1 cellular context compared by ENCODE assay signal in the genomic region with DNA sequence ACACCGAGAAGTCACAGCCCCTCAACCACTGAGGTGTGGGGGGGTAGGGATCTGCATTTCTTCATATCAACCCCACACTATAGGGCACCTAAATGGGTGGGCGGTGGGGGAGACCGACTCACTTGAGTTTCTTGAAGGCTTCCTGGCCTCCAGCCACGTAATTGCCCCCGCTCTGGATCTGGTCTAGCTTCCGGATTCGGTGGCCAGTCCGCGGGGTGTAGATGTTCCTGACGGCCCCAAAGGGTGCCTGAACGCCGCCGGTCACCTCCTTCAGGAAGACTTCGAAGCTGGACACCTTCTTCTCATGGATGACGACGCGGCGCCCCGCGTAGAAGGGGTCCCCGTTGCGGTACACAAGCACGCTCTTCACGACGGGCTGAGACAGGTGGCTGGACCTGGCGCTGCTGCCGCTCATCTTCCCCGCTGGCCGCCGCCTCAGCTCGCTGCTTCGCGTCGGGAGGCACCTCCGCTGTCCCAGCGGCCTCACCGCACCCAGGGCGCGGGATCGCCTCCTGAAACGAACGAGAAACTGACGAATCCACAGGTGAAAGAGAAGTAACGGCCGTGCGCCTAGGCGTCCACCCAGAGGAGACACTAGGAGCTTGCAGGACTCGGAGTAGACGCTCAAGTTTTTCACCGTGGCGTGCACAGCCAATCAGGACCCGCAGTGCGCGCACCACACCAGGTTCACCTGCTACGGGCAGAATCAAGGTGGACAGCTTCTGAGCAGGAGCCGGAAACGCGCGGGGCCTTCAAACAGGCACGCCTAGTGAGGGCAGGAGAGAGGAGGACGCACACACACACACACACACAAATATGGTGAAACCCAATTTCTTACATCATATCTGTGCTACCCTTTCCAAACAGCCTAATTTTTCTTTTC.
A peak's percentile ranks its signal among the peaks of the same experiment; 100 is the strongest.
TF ChIP-seq lines count a peak whose summit lies in the region.

Gene DCDC2 (minus strand): TSS at position 724 of the 883 bp plus-strand sequence. CDS start 309 bp downstream, at position 415.

TF ChIP-seq in HepG2, 621 proteins besides CTCF, POLR2A, EP300 and RAD21 (continued from another document and continues in another):
- TF ChIP-seq ZBTB33 (CRISPR knock-in tag; IDR thresholded peaks at IDR 0.05) = peak; percentile 40; the same call in 1 of the 2 replicates
- TF ChIP-seq HMG20B (CRISPR knock-in tag; conservative IDR thresholded peaks at IDR 0.05) = peak; percentile 72
- peak; percentile 85; the same call in 1 of the 2 replicates for TF ChIP-seq ZNF501 (CRISPR knock-in tag; IDR thresholded peaks at IDR 0.05)
- peak; percentile 76 for TF ChIP-seq ZNF768 (CRISPR knock-in tag; IDR thresholded peaks at IDR 0.05)
- peak; percentile 68 for TF ChIP-seq ELF4 (CRISPR knock-in tag; IDR thresholded peaks at IDR 0.05; ENCODE audit: borderline replicate concordance)
- TF ChIP-seq REL (CRISPR knock-in tag; conservative IDR thresholded peaks at IDR 0.05) = peak; percentile 87; the same call in 1 of the 2 replicates
- no peak for TF ChIP-seq ZNF264 (CRISPR knock-in tag; IDR thresholded peaks at IDR 0.05)
- TF ChIP-seq KDM2A (CRISPR knock-in tag; IDR thresholded peaks at IDR 0.05; ENCODE audit: borderline replicate concordance, low read depth) = peak; percentile 98
- peak; percentile 97 for TF ChIP-seq ZNF337 (CRISPR knock-in tag; IDR thresholded peaks at IDR 0.05; ENCODE audit: borderline replicate concordance, low read depth)
- peak; percentile 46 for TF ChIP-seq PAXIP1 (CRISPR knock-in tag; conservative IDR thresholded peaks at IDR 0.05)
- TF ChIP-seq SALL2 (CRISPR knock-in tag; IDR thresholded peaks at IDR 0.05) = no peak; the same call in 1 of the 2 replicates
- TF ChIP-seq SMAD1 (CRISPR knock-in tag; IDR thresholded peaks at IDR 0.05; ENCODE audit: borderline replicate concordance, low read depth) = 0 out of 2 replicates have a peak, but pooled peaks have one; percentile 83
- no peak for TF ChIP-seq NR3C1 (CRISPR knock-in tag; IDR thresholded peaks at IDR 0.05)
- 0 out of 2 replicates have a peak, but pooled peaks have one; percentile 31 for TF ChIP-seq MLX (CRISPR knock-in tag; IDR thresholded peaks at IDR 0.05)
- no peak for TF ChIP-seq NONO (IDR thresholded peaks at IDR 0.05)
- TF ChIP-seq NONO (CRISPR knock-in tag; conservative IDR thresholded peaks at IDR 0.05) = peak; percentile 89
- peak; percentile 82; the same call in 1 of the 2 replicates for TF ChIP-seq REPIN1 (CRISPR knock-in tag; IDR thresholded peaks at IDR 0.05; ENCODE audit: borderline replicate concordance, low read depth)
- TF ChIP-seq, protein P1, sequence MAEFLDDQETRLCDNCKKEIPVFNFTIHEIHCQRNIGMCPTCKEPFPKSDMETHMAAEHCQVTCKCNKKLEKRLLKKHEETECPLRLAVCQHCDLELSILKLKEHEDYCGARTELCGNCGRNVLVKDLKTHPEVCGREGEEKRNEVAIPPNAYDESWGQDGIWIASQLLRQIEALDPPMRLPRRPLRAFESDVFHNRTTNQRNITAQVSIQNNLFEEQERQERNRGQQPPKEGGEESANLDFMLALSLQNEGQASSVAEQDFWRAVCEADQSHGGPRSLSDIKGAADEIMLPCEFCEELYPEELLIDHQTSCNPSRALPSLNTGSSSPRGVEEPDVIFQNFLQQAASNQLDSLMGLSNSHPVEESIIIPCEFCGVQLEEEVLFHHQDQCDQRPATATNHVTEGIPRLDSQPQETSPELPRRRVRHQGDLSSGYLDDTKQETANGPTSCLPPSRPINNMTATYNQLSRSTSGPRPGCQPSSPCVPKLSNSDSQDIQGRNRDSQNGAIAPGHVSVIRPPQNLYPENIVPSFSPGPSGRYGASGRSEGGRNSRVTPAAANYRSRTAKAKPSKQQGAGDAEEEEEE (CRISPR knock-in tag; IDR thresholded peaks at IDR 0.05; ENCODE audit: borderline replicate concordance) = no peak
- peak; percentile 60; the same call in 1 of the 2 replicates for TF ChIP-seq ZNF792 (CRISPR knock-in tag; IDR thresholded peaks at IDR 0.05)
- peak; percentile 60 for TF ChIP-seq CREM (IDR thresholded peaks at IDR 0.05)
- TF ChIP-seq CREM (CRISPR knock-in tag; IDR thresholded peaks at IDR 0.05) = no peak
- TF ChIP-seq ZSCAN22 (CRISPR knock-in tag; IDR thresholded peaks at IDR 0.05) = peak; percentile 65; the same call in 1 of the 2 replicates
- peak; percentile 99 for TF ChIP-seq NRL (CRISPR knock-in tag; IDR thresholded peaks at IDR 0.05; ENCODE audit: borderline replicate concordance)
- TF ChIP-seq RBAK (CRISPR knock-in tag; IDR thresholded peaks at IDR 0.05) = 0 out of 2 replicates have a peak, but pooled peaks have one; percentile 6
- TF ChIP-seq, protein P2, sequence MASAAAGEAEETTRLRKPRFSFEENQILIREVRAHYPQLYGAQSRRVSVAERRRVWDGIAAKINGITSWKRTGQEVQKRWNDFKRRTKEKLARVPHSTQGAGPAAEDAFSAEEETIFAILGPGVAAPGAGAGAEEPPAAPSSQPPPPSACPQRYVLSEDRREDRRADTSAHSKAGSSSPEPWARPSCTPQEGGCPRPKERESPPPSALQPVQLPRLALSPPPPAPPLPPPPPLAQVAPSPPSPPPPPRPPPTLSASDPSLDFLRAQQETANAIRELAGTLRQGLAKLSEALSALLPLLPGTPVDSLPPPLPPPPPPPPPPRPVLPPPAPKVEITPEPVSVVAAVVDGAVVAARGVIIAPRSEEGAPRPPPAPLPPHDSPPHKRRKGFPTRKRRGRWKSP (CRISPR knock-in tag; IDR thresholded peaks at IDR 0.05) = peak; percentile 61; the same call in 1 of the 2 replicates
- TF ChIP-seq ZNF430 (CRISPR knock-in tag; IDR thresholded peaks at IDR 0.05) = peak; percentile 93
- TF ChIP-seq MAZ (IDR thresholded peaks at IDR 0.05; ENCODE audit: borderline replicate concordance, low read depth, low read length) = no peak
- TF ChIP-seq MAZ (CRISPR knock-in tag; IDR thresholded peaks at IDR 0.05; ENCODE audit: low read depth) = peak; percentile 85
- TF ChIP-seq ZNF619 (CRISPR knock-in tag; IDR thresholded peaks at IDR 0.05) = peak; percentile 85; the same call in 1 of the 2 replicates
- peak; percentile 74; the same call in 1 of the 2 replicates for TF ChIP-seq AFF4 (CRISPR knock-in tag; IDR thresholded peaks at IDR 0.05)
- peak; percentile 85 for TF ChIP-seq ZNF329 (CRISPR knock-in tag; IDR thresholded peaks at IDR 0.05; ENCODE audit: low read depth)
- 0 out of 2 replicates have a peak, but pooled peaks have one; percentile 18 for TF ChIP-seq SATB2 (CRISPR knock-in tag; IDR thresholded peaks at IDR 0.05)
- TF ChIP-seq ZNF572 (CRISPR knock-in tag; IDR thresholded peaks at IDR 0.05) = peak; percentile 77
- TF ChIP-seq NFATC3 (CRISPR knock-in tag; IDR thresholded peaks at IDR 0.05) = peak; percentile 99
- peak; percentile 54; the same call in 1 of the 2 replicates for TF ChIP-seq ZFP90 (CRISPR knock-in tag; IDR thresholded peaks at IDR 0.05; ENCODE audit: borderline replicate concordance)
- TF ChIP-seq ZNF839 (CRISPR knock-in tag; IDR thresholded peaks at IDR 0.05; ENCODE audit: borderline replicate concordance) = peak; percentile 99
- TF ChIP-seq ZNF414 (CRISPR knock-in tag; IDR thresholded peaks at IDR 0.05) = peak; percentile 97
- TF ChIP-seq CEBPG (CRISPR knock-in tag; IDR thresholded peaks at IDR 0.05) = peak; percentile 67
- peak; percentile 14; the same call in 1 of the 2 replicates for TF ChIP-seq CHCHD3 (CRISPR knock-in tag; IDR thresholded peaks at IDR 0.05)
- TF ChIP-seq ZNF614 (CRISPR knock-in tag; IDR thresholded peaks at IDR 0.05; ENCODE audit: borderline replicate concordance) = peak; percentile 71; the same call in 1 of the 2 replicates
- TF ChIP-seq RFXAP (CRISPR knock-in tag; IDR thresholded peaks at IDR 0.05; ENCODE audit: borderline replicate concordance) = peak; percentile 57; the same call in 1 of the 2 replicates
- no peak for TF ChIP-seq ZNF180 (CRISPR knock-in tag; IDR thresholded peaks at IDR 0.05; ENCODE audit: borderline replicate concordance, low read depth)
- TF ChIP-seq RBM39 (IDR thresholded peaks at IDR 0.05; ENCODE audit: low read depth, low read length, poor library complexity, severe bottlenecking) = peak; percentile 63
- peak; percentile 97; the same call in 1 of the 2 replicates for TF ChIP-seq ZNF598 (CRISPR knock-in tag; IDR thresholded peaks at IDR 0.05; ENCODE audit: borderline replicate concordance)
- TF ChIP-seq TCF7 (IDR thresholded peaks at IDR 0.05; ENCODE audit: low read depth) = peak; percentile 71; the same call in 1 of the 2 replicates
- TF ChIP-seq SP1 (IDR thresholded peaks at IDR 0.05) = no peak
- TF ChIP-seq SP1 (CRISPR knock-in tag; IDR thresholded peaks at IDR 0.05) = peak; percentile 24; the same call in 1 of the 2 replicates
